10 cellular contexts compared by ENCODE assay signal in genomic region chr2:227818569-227819397, GRCh38. TPM values are rescaled to one million over a fixed set of nuclear protein-coding genes. Genes with fewer than 3 reads are reported as not detected.
DNase-seq lines count a peak whose midpoint lies in the region; ATAC-seq and TF ChIP-seq lines count a peak whose summit lies in the region.
"Had no signal": no experiment of that assay in that cellular context is flagged by ENCODE, and none has a peak within 500 bp of the region (broad histone marks: within the 10 kb centered on the region; RNA-seq: fewer than 3 reads in every experiment).

No MANE protein-coding gene starts in this region.

- peaks cover 0 to 5% (median 0%) of the 10 kb centered on the region in 4 donors for H3K4me1 ChIP-seq in right lobe of liver
- H3K4me1 ChIP-seq in OCI-LY7 (ENCODE audit: insufficient read depth, low read length, poor library complexity, severe bottlenecking), result no peaks in the 10 kb centered on the region

- H3K4me1 Mint-ChIP-seq in stimulated activated naive CD8-positive, alpha-beta T cell treated with anti-CD3 and anti-CD28 coated beads, Interleukin-15, Interleukin-2, amounts not matched to agents 100 ng/mL and 50 ng/mL, for 24 hours (ENCODE audit: low read depth), result peaks cover 42% of the 10 kb centered on the region
- peaks cover 27% of the 10 kb centered on the region for H3K4me1 Mint-ChIP-seq in activated naive CD8-positive, alpha-beta T cell treated with anti-CD3 and anti-CD28 coated beads for 36 hours
- H3K4me1 Mint-ChIP-seq: memory B cell had no signal

- H3K36me3 ChIP-seq in right lobe of liver, result no peaks in the 10 kb centered on the region
- H3K36me3 ChIP-seq in OCI-LY7 (ENCODE audit: insufficient read depth, low read length), result no peaks in the 10 kb centered on the region

- no peaks in the 10 kb centered on the region for H3K27me3 ChIP-seq in right lobe of liver

- H3K36me3 Mint-ChIP-seq in stimulated activated naive CD8-positive, alpha-beta T cell treated with anti-CD3 and anti-CD28 coated beads, Interleukin-15, Interleukin-2, amounts not matched to agents 100 ng/mL and 50 ng/mL, for 24 hours (ENCODE audit: low read depth), result peaks cover 6% of the 10 kb centered on the region
- H3K36me3 Mint-ChIP-seq in activated naive CD8-positive, alpha-beta T cell treated with anti-CD3 and anti-CD28 coated beads for 36 hours, result peaks cover 8% of the 10 kb centered on the region
- H3K36me3 Mint-ChIP-seq: memory B cell had no signal

- H3K27ac Mint-ChIP-seq in stimulated activated naive CD8-positive, alpha-beta T cell treated with anti-CD3 and anti-CD28 coated beads, Interleukin-15, Interleukin-2, amounts not matched to agents 100 ng/mL and 50 ng/mL, for 24 hours, result peak overlapping the region; percentile 97
- H3K27ac Mint-ChIP-seq in activated naive CD8-positive, alpha-beta T cell treated with anti-CD3 and anti-CD28 coated beads for 36 hours, result peak overlapping the region; percentile 61
- H3K27ac Mint-ChIP-seq: memory B cell had no signal

- no peaks in the 10 kb centered on the region for H3K9me2 ChIP-seq in OCI-LY7 (ENCODE audit: insufficient read depth, low read length)

- 14% methylated on average over 10 of the region's 10 CpGs for WGBS in right lobe of liver (ENCODE audit: insufficient coverage, low coverage, low lambda C conversion rate, missing lambda C conversion rate)

- H3K27ac ChIP-seq in right lobe of liver, result no peak overlapping the region
- H3K27ac ChIP-seq in OCI-LY7 (ENCODE audit: low read depth, low read length, poor library complexity, severe bottlenecking), result no peak overlapping the region

- TF ChIP-seq CTCF in right lobe of liver (IDR thresholded peaks at IDR 0.05) (no peak), OCI-LY7 (conservative IDR thresholded peaks at IDR 0.05; ENCODE audit: low read length) (no peak)

- H3K9me3 ChIP-seq in right lobe of liver (no peaks in the 10 kb centered on the region), OCI-LY7 (ENCODE audit: low read length) (no peaks in the 10 kb centered on the region)

- POLR2A ChIA-PET in OCI-LY7 (lab: Charles Lee), result interaction anchor here (0.6 to 0.7 kb wide), 4 partner anchors 9 to 1315 kb away, joined by 3 to 6 read pairs (median 4); no protein-coding TSS in a partner anchor

- no peak for ATAC-seq in stimulated activated naive CD8-positive, alpha-beta T cell treated with anti-CD3 and anti-CD28 coated beads, Interleukin-15, Interleukin-2, amounts not matched to agents 100 U/mL and 50 U/mL, for 24 hours
- ATAC-seq in right lobe of liver (peak; percentile 65 to 71 (median 67)), HG02610 (IDR thresholded peaks at IDR 0.05; ENCODE audit: unreplicated experiment) (no peak), HG02970 (IDR thresholded peaks at IDR 0.05; ENCODE audit: low FRiP score, unreplicated experiment) (no peak)

- H3K9me3 Mint-ChIP-seq in stimulated activated naive CD8-positive, alpha-beta T cell treated with anti-CD3 and anti-CD28 coated beads, Interleukin-15, Interleukin-2, amounts not matched to agents 100 ng/mL and 50 ng/mL, for 24 hours, result peaks cover 16% of the 10 kb centered on the region
- H3K9me3 Mint-ChIP-seq in activated naive CD8-positive, alpha-beta T cell treated with anti-CD3 and anti-CD28 coated beads for 36 hours, result no peaks in the 10 kb centered on the region

- BruUV-seq in OCI-LY7 (replicated peaks; lab: Mats Ljungman, UMichigan), result no TSS peak

- no peak overlapping the region for H3K4me3 ChIP-seq in right lobe of liver
- H3K4me3 ChIP-seq in OCI-LY7 (ENCODE audit: low read depth, low read length, poor library complexity, severe bottlenecking), result no peak overlapping the region

- H3K4me3 Mint-ChIP-seq in stimulated activated naive CD8-positive, alpha-beta T cell treated with anti-CD3 and anti-CD28 coated beads, Interleukin-15, Interleukin-2, amounts not matched to agents 100 ng/mL and 50 ng/mL, for 24 hours, result peak overlapping the region; percentile 43
- H3K4me3 Mint-ChIP-seq in activated naive CD8-positive, alpha-beta T cell treated with anti-CD3 and anti-CD28 coated beads for 36 hours, result no peak overlapping the region
- H3K4me3 Mint-ChIP-seq: memory B cell had no signal

- TF ChIP-seq POLR2A in right lobe of liver (IDR thresholded peaks at IDR 0.05), result peak; percentile 34

- H2AFZ ChIP-seq in OCI-LY7 (ENCODE audit: low read length), result no peak overlapping the region

- intact Hi-C loops in right lobe of liver (cut with DNase I), result no loop called here
- intact Hi-C loops in OCI-LY7 (cut with micrococcal nuclease; ENCODE audit: unreplicated experiment), result no loop called here

- CTCF ChIA-PET in OCI-LY7 (lab: Charles Lee; ENCODE audit: unreplicated experiment), result no interaction called here

- peaks cover 26% of the 10 kb centered on the region for H3K27me3 Mint-ChIP-seq in stimulated activated naive CD8-positive, alpha-beta T cell treated with anti-CD3 and anti-CD28 coated beads, Interleukin-15, Interleukin-2, amounts not matched to agents 100 ng/mL and 50 ng/mL, for 24 hours
- H3K27me3 Mint-ChIP-seq in activated naive CD8-positive, alpha-beta T cell treated with anti-CD3 and anti-CD28 coated beads for 36 hours, result peaks cover 29% of the 10 kb centered on the region

- H4K20me1 ChIP-seq in OCI-LY7 (ENCODE audit: insufficient read depth, low read length), result no peaks in the 10 kb centered on the region

- no peak overlapping the region for H3K4me2 ChIP-seq in OCI-LY7 (ENCODE audit: low read length)

- H3K79me2 ChIP-seq in OCI-LY7 (ENCODE audit: insufficient read depth, low read depth, low read length), result no peaks in the 10 kb centered on the region

- DNase-seq in stimulated activated naive CD8-positive, alpha-beta T cell treated with anti-CD3 and anti-CD28 coated beads, Interleukin-15, Interleukin-2, amounts not matched to agents 100 U/mL and 50 U/mL, for 24 hours, result no peak
- no peak for DNase-seq in activated naive CD8-positive, alpha-beta T cell treated with anti-CD3 and anti-CD28 coated beads for 36 hours
- DNase-seq in right lobe of liver (peak in 2 of 3 donors; percentile 56 to 70), OCI-LY7 (ENCODE audit: low spot score) (no peak)
- no peak for DNase-seq in central memory CD4-positive, alpha-beta T cell
- DNase-seq: NCI-H526 had no signal

RNA-seq across cellular contexts. Expression of gene CCL20, which starts 5.1 kb away (rescaled TPM):
- total RNA-seq in activated naive CD8-positive, alpha-beta T cell treated with anti-CD3 and anti-CD28 coated beads for 36 hours, result 1 to 10 TPM; 3.1 to 4.4 TPM
- total RNA-seq in right lobe of liver (100 to 1,000 TPM in 2 of 6 experiments, 10 to 100 TPM in 1, under 1 TPM in 1, not detected in 2; 0.88 to 111 (median 76.4) TPM), OCI-LY7 (2022) (not detected in 2 replicates)
- not detected in 2 replicates for total RNA-seq in OCI-LY7 (2014; rRNA removed; shearing (Covaris generic))

RNA-seq across cellular contexts. Expression of gene DAW1, which starts 52.6 kb away (rescaled TPM):
- total RNA-seq in activated naive CD8-positive, alpha-beta T cell treated with anti-CD3 and anti-CD28 coated beads for 36 hours, result not detected
- total RNA-seq in right lobe of liver, result not detected
- not detected in 2 replicates for total RNA-seq in OCI-LY7 (2014; rRNA removed; shearing (Covaris generic))
- total RNA-seq in OCI-LY7 (2022), result not detected in 2 replicates

Comparison
In these comparisons a context has a peak if more than half of its experiments do, and no peak if none do; other contexts are left out.
1. ATAC-seq: peak in right lobe of liver (4 of 4); none in stimulated activated naive CD8-positive, alpha-beta T cell treated with anti-CD3 and anti-CD28 coated beads, Interleukin-15, Interleukin-2, amounts not matched to agents 100 U/mL and 50 U/mL, for 24 hours (single experiment), HG02610 (single experiment) and HG02970 (single experiment).
2. DNase-seq: peak in right lobe of liver (2 of 3); none in stimulated activated naive CD8-positive, alpha-beta T cell treated with anti-CD3 and anti-CD28 coated beads, Interleukin-15, Interleukin-2, amounts not matched to agents 100 U/mL and 50 U/mL, for 24 hours (single experiment), activated naive CD8-positive, alpha-beta T cell treated with anti-CD3 and anti-CD28 coated beads for 36 hours (single experiment), OCI-LY7 (single experiment) and central memory CD4-positive, alpha-beta T cell (single experiment).